In the genomic region with DNA sequence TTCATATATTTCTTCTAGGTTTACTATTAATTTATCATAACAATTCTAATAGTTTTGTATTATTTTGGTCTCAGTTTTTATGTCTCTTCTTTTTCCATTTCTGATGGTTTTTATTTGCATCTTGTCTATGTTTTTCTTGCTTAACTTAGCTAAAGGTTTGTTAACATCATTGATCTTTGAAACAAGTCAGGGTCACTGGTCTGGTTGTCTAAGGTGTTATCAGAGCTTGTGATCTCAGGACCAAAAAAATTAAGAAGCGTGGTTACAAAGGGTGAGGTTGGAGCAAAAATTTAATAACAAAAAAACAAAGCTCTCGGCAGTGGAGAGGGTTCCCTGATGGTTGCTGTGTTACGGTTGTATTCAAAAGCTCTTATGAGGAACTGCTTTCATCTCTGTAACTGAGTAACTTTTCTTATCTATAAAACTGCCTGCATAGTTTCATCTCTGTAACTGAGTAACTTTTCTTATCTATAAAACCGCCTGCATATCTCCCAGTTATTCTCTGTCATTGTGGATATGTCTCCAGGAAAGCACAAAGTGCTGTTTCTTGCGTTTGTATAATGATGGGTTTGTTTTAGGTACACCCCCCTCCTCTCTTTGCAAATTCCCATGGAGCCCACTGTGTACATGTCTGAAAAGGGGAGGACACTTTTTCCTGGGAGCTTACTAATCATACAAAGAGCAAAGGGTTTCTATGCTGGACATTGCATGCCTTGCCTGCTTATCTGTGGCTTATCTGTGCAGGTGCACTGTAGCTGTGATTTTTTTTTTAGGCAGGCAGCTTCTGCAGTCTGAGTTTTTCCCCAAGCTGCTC, we compare ENCODE assay signal across 12 cellular contexts.
DNase-seq lines count a peak whose midpoint lies in the region; ATAC-seq and TF ChIP-seq lines count a peak whose summit lies in the region.
"Had no signal": no experiment of that assay in that cellular context is flagged by ENCODE, and none has a peak within 500 bp of the region (broad histone marks: within the 10 kb centered on the region; RNA-seq: fewer than 3 reads in every experiment).

No MANE protein-coding gene starts in this region.

- no peak overlapping the region for H3K27ac ChIP-seq in suprapubic skin
- H3K27ac ChIP-seq: vagina had no signal

- no peaks in the 10 kb centered on the region for H3K27me3 Mint-ChIP-seq in mesothelial cell of epicardium (ENCODE audit: low read depth)

- no peak for TF ChIP-seq CTCF in mesothelial cell of epicardium (IDR thresholded peaks at IDR 0.05; ENCODE audit: unreplicated experiment)
- TF ChIP-seq CTCF in suprapubic skin (IDR thresholded peaks at IDR 0.05) = no peak

- H3K36me3 ChIP-seq in suprapubic skin = no peaks in the 10 kb centered on the region
- H3K36me3 ChIP-seq: vagina had no signal

- ATAC-seq in GM18870 (IDR thresholded peaks at IDR 0.05; ENCODE audit: unreplicated experiment) (peak; percentile 82), HG02759 (IDR thresholded peaks at IDR 0.05; ENCODE audit: unreplicated experiment) (peak; percentile 84)
- ATAC-seq: activated naive CD4-positive, alpha-beta T cell treated with anti-CD3 and anti-CD28 coated beads, Interleukin-2, amount 50 U/mL, for 72 hours; HCT116 had no signal

- H3K9me3 Mint-ChIP-seq in mesothelial cell of epicardium = peaks cover 21% of the 10 kb centered on the region
- H3K9me3 Mint-ChIP-seq: activated naive CD4-positive, alpha-beta T cell treated with anti-CD3 and anti-CD28 coated beads, Interleukin-2, amount 50 U/mL, for 72 hours had no signal

- DNase-seq in HT-29 (ENCODE audit: low spot score) (peak; percentile 87), mesothelial cell of epicardium (ENCODE audit: low spot score in 2 of 2, unreplicated experiment in 2 of 2) (no peak), suprapubic skin (ENCODE audit: low spot score in 2 of 2) (no peak), NCI-H524 treated with DMSO at 0.1 percent for 48 hours (lab: John Stamatoyannopoulos, UW) (no peak), NCI-H2171 (lab: John Stamatoyannopoulos, UW) (no peak)
- no peak for DNase-seq in stimulated activated naive CD4-positive, alpha-beta T cell treated with Interleukin-2 at 50 U/mL for 16 hours (lab: John Stamatoyannopoulos, UW)
- DNase-seq: NCI-H2081 had no signal

- WGBS in suprapubic skin = 21% methylated on average over 5 of the region's 5 CpGs

- peak overlapping the region; percentile 7 for H3K4me3 Mint-ChIP-seq in mesothelial cell of epicardium

- H3K36me3 Mint-ChIP-seq in mesothelial cell of epicardium = peaks cover 7% of the 10 kb centered on the region
- H3K36me3 Mint-ChIP-seq: activated naive CD4-positive, alpha-beta T cell treated with anti-CD3 and anti-CD28 coated beads, Interleukin-2, amount 50 U/mL, for 72 hours had no signal

- H3K4me1 Mint-ChIP-seq in mesothelial cell of epicardium = peaks cover 29% of the 10 kb centered on the region

- H3K27me3 ChIP-seq in suprapubic skin = no peaks in the 10 kb centered on the region
- H3K27me3 ChIP-seq: vagina had no signal

- no peak for TF ChIP-seq EP300 in suprapubic skin (IDR thresholded peaks at IDR 0.05)

- peak overlapping the region; percentile 77 for H3K27ac Mint-ChIP-seq in mesothelial cell of epicardium
- H3K27ac Mint-ChIP-seq: activated naive CD4-positive, alpha-beta T cell treated with anti-CD3 and anti-CD28 coated beads, Interleukin-2, amount 50 U/mL, for 72 hours had no signal

- no peaks in the 10 kb centered on the region for H3K9me3 ChIP-seq in suprapubic skin
- H3K9me3 ChIP-seq: vagina had no signal

- H3K4me1 ChIP-seq in suprapubic skin = no peaks in the 10 kb centered on the region
- H3K4me1 ChIP-seq: vagina had no signal

- H3K4me3 ChIP-seq in suprapubic skin = no peak overlapping the region
- H3K4me3 ChIP-seq: vagina had no signal

- TF ChIP-seq POLR2A in suprapubic skin (IDR thresholded peaks at IDR 0.05) = no peak
